Comparison of ENCODE assay signal across 1 cellular context in the genomic region with DNA sequence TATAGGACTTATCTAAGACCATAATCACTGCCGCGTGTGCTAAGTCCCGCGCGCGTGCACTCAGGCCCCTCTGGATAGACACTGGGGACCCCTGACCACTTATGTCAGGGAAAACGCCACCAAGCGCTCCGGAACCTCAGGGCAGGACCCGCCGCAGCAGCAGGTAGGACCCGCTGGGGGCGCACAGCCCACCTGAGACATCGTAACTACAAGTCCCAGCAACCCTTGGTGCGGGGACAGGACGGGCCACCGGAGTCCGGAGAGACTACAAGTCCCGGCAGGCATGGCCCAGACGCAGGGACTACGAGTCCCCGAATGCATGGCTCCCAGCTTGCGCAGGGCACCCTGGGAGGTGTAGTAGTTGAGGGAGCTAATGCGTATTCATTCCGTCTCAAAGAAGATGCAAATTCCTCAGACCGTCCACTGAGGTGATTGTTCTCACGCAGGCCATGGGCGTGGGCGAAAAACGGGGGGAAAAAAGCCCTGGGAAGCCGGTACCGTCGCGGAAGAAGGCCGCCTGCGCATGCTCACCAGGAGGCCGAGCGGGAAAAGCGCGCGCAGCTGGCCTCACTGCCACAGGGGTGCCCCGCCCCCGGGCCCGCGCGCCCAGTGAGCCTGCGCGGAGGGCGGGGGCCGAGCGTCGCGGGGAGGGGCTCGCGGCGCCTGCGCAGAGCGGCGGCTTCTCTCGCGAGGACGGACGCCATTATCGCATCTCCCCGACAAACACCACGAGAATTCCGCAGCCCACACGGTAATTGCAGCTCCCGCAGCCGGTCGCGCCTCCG.
TF ChIP-seq lines count a peak whose summit lies in the region.

A gene with protein sequence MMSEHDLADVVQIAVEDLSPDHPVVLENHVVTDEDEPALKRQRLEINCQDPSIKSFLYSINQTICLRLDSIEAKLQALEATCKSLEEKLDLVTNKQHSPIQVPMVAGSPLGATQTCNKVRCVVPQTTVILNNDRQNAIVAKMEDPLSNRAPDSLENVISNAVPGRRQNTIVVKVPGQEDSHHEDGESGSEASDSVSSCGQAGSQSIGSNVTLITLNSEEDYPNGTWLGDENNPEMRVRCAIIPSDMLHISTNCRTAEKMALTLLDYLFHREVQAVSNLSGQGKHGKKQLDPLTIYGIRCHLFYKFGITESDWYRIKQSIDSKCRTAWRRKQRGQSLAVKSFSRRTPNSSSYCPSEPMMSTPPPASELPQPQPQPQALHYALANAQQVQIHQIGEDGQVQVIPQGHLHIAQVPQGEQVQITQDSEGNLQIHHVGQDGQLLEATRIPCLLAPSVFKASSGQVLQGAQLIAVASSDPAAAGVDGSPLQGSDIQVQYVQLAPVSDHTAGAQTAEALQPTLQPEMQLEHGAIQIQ (plus strand): TSS at position 670 of the 785 bp plus-strand sequence. CDS start 23,682 bp downstream, outside the sequence.

TF ChIP-seq in HEK293, 187 proteins besides CTCF, POLR2A, EP300 and RAD21 (continued from another document):
- TF ChIP-seq ZNF362 (tag by site-specific recombination; IDR thresholded peaks at IDR 0.05) (no peak), ZNF133 (tag by site-specific recombination; IDR thresholded peaks at IDR 0.05) (no peak), ZBTB49 (tag by site-specific recombination; IDR thresholded peaks at IDR 0.05; ENCODE audit: low read depth) (no peak), ZNF521 (tag by site-specific recombination; IDR thresholded peaks at IDR 0.05) (no peak), ZNF140 (tag by site-specific recombination; IDR thresholded peaks at IDR 0.05) (no peak), ZNF658 (tag by site-specific recombination; IDR thresholded peaks at IDR 0.05) (no peak), PRDM4 (tag by site-specific recombination; IDR thresholded peaks at IDR 0.05) (peak; percentile 51; the same call in 1 of the 2 replicates), ZNF2 (tag by site-specific recombination; IDR thresholded peaks at IDR 0.05) (peak; percentile 78; the same call in 1 of the 2 replicates), ZNF791 (tag by site-specific recombination; IDR thresholded peaks at IDR 0.05) (no peak), ZFP3 (tag by site-specific recombination; IDR thresholded peaks at IDR 0.05; ENCODE audit: low read depth) (no peak), SCRT1 (tag by site-specific recombination; IDR thresholded peaks at IDR 0.05; ENCODE audit: borderline replicate concordance) (peak; percentile 83), ZNF398 (tag by site-specific recombination; IDR thresholded peaks at IDR 0.05) (peak; percentile 95), ZIC2 (tag by site-specific recombination; IDR thresholded peaks at IDR 0.05) (peak; percentile 44; the same call in 1 of the 2 replicates), ZNF645 (tag by site-specific recombination; IDR thresholded peaks at IDR 0.05) (no peak), ZNF211 (tag by site-specific recombination; IDR thresholded peaks at IDR 0.05; ENCODE audit: low read depth) (no peak), ZNF571 (tag by site-specific recombination; IDR thresholded peaks at IDR 0.05) (no peak), KLF8 (tag by site-specific recombination; IDR thresholded peaks at IDR 0.05) (peak; percentile 85), SP7 (tag by site-specific recombination; IDR thresholded peaks at IDR 0.05) (peak; percentile 82), KLF7 (tag by site-specific recombination; IDR thresholded peaks at IDR 0.05; ENCODE audit: borderline replicate concordance) (no peak), ZBTB8A (tag by site-specific recombination; IDR thresholded peaks at IDR 0.05) (peak; percentile 60)
- TF ChIP-seq, protein P1, sequence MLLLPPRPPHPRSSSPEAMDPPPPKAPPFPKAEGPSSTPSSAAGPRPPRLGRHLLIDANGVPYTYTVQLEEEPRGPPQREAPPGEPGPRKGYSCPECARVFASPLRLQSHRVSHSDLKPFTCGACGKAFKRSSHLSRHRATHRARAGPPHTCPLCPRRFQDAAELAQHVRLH (tag by site-specific recombination; IDR thresholded peaks at IDR 0.05), result no peak
